ENCODE assay signal across 1 cellular context in genomic region chrX:72002886-72003285, GRCh38.
TF ChIP-seq lines count a peak whose summit lies in the region.

No MANE protein-coding gene starts in this region.

TF ChIP-seq in GM23338, 12 proteins besides CTCF, POLR2A, EP300 and RAD21 (continued from another document):
- TF ChIP-seq REST (IDR thresholded peaks at IDR 0.05; ENCODE audit: unreplicated experiment) (no peak), CREB1 (CRISPR knock-in tag; IDR thresholded peaks at IDR 0.05; ENCODE audit: low read depth) (no peak)
